In the genomic region with DNA sequence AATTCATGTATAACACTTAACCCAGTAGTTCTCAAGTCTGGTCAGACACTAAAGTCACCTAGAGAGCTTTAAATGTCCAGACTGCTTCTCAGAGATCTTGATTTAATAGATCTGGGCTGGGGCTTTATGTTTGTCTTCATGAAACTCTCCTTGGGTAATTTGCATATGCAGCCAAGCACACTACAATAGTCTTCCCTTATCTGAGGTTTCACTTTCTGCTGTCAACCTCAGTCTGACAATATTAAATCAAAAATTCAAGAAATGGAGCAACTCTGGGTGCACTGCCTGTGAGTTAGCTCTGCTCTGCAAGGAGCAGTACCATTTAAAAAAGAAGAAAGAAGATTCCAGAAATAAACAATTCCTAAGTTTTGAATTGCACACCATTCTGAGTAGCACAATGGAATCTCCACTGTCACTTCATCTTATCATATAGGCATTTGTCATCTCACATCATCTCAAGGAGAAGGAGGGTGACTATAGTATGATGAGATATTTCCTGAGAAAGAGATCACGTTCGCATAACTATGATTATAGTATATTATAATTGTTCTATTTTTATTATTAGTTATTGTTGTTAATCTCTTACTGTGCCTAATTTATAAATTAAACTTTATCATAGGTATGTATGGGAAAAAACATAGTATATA, we compare ENCODE assay signal across 8 cellular contexts. TPM values are rescaled to one million over a fixed set of nuclear protein-coding genes. Genes with fewer than 3 reads are reported as not detected.
A peak's percentile ranks its signal among the peaks of the same experiment; 100 is the strongest.
DNase-seq lines count a peak whose midpoint lies in the region; ATAC-seq and TF ChIP-seq lines count a peak whose summit lies in the region.

No MANE protein-coding gene starts in this region.

- H3K27ac ChIP-seq in OCI-LY3 (ENCODE audit: low read length) (no peak overlapping the region), osteoblast (ENCODE audit: low read depth, low read length) (peak overlapping the region; percentile 25)

- no peaks in the 10 kb centered on the region for H4K20me1 ChIP-seq in OCI-LY3 (ENCODE audit: insufficient read depth, low read length)
- H4K20me1 ChIP-seq in osteoblast (ENCODE audit: insufficient read depth, low read length) = peaks cover 4% of the 10 kb centered on the region

- DNase-seq in osteoblast (ENCODE audit: insufficient read length, low spot score, missing footprints) = no peak
- no peak for DNase-seq in EL
- DNase-seq in stimulated activated CD4-positive, alpha-beta T cell treated with anti-CD3 and anti-CD28 coated beads, Interleukin-4, amount 100 ng/mL, for 4 hours = no peak
- DNase-seq in activated CD4-positive, alpha-beta T cell treated with anti-CD3 and anti-CD28 coated beads for 1 hour = no peak
- no peak for DNase-seq in GM03348 (ENCODE audit: low spot score)

- H3K4me1 ChIP-seq in OCI-LY3 (ENCODE audit: low read length) (peaks cover 7% of the 10 kb centered on the region), osteoblast (ENCODE audit: insufficient read depth, low read length) (peaks cover 32% of the 10 kb centered on the region)

- H3K9ac ChIP-seq in OCI-LY3 (ENCODE audit: low read length) = no peak overlapping the region

- H3K4me3 ChIP-seq in OCI-LY3 (ENCODE audit: low read length) (no peak overlapping the region), osteoblast (ENCODE audit: insufficient read depth, low read length) (no peak overlapping the region)

- H3K9me3 ChIP-seq in OCI-LY3 (ENCODE audit: insufficient read depth, low read length) (no peaks in the 10 kb centered on the region), osteoblast (ENCODE audit: low read depth, low read length) (no peaks in the 10 kb centered on the region)

- H3K4me2 ChIP-seq in OCI-LY3 (ENCODE audit: low read length) (peak overlapping the region; percentile 24), osteoblast (ENCODE audit: insufficient read depth, low read length) (peak overlapping the region; percentile 40)

- H3K27me3 ChIP-seq in OCI-LY3 (ENCODE audit: low read depth, low read length) (peaks cover 60% of the 10 kb centered on the region), osteoblast (ENCODE audit: insufficient read depth, low read length) (no peaks in the 10 kb centered on the region)

- peak; percentile 97 for ATAC-seq in GM18907 (IDR thresholded peaks at IDR 0.05; ENCODE audit: unreplicated experiment)
- ATAC-seq in HG02763 (IDR thresholded peaks at IDR 0.05; ENCODE audit: unreplicated experiment) = peak; percentile 97

- no peaks in the 10 kb centered on the region for H3K36me3 ChIP-seq in OCI-LY3 (replicated peaks; ENCODE audit: low read depth, low read length)
- H3K36me3 ChIP-seq in osteoblast (ENCODE audit: insufficient read depth, low read length) = no peaks in the 10 kb centered on the region

- TF ChIP-seq CTCF in OCI-LY3 (IDR thresholded peaks at IDR 0.05; ENCODE audit: low read depth, low read length) (no peak), osteoblast (IDR thresholded peaks at IDR 0.05; ENCODE audit: extremely low read depth, low read depth, low read length) (no peak)

- H3K79me2 ChIP-seq in OCI-LY3 (ENCODE audit: low read length) = no peaks in the 10 kb centered on the region
- peaks cover 91% of the 10 kb centered on the region for H3K79me2 ChIP-seq in osteoblast (ENCODE audit: insufficient read depth, low read length)

- H2AFZ ChIP-seq in OCI-LY3 (ENCODE audit: low read depth, low read length) (no peak overlapping the region), osteoblast (ENCODE audit: low read length) (no peak overlapping the region)

RNA-seq across cellular contexts. Expression of gene FNIP2, which starts 9.4 kb away (rescaled TPM):
- 73.4 and 78.9 TPM in 2 replicates for total RNA-seq in osteoblast

RNA-seq across cellular contexts. Expression of gene PPID, which starts 55.0 kb away (rescaled TPM):
- total RNA-seq in osteoblast = 19.2 and 21.4 TPM in 2 replicates
